Comparison of ENCODE assay signal across 15 cellular contexts in the genomic region with DNA sequence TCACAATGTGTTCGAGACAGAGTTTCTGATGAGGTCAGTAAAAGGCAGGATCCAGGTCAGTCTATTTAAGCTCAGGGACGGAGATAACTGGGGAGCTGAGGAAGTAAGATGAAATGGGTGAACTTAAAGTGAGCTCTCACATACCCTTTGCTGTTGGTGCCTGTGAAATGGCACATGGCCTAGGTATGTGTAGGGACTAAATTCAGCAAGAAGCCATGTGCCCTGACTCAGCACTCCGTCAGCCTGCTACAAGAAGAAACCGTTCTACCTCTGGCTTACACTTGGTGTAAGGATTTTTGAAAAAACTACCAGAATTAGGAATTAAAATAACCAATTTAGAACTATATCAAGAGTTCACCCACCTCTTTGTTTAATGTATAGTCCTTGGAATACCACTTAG. TPM values are rescaled to one million over a fixed set of nuclear protein-coding genes. Genes with fewer than 3 reads are reported as not detected.
DNase-seq lines count a peak whose midpoint lies in the region; ATAC-seq and TF ChIP-seq lines count a peak whose summit lies in the region.
"Had no signal": no experiment of that assay in that cellular context is flagged by ENCODE, and none has a peak within 500 bp of the region (broad histone marks: within the 10 kb centered on the region; RNA-seq: fewer than 3 reads in every experiment).

No MANE protein-coding gene starts in this region.

- H3K4me1 Mint-ChIP-seq in endothelial cell (ENCODE audit: unreplicated experiment): no peaks in the 10 kb centered on the region
- H3K4me1 Mint-ChIP-seq: CD8-positive, alpha-beta memory T cell had no signal

- no peaks in the 10 kb centered on the region for H3K27me3 Mint-ChIP-seq in endothelial cell (ENCODE audit: unreplicated experiment)

- peak; percentile 72 to 94 (median 90) for ATAC-seq in psoas muscle
- no peak for ATAC-seq in upper lobe of left lung (ENCODE audit: low FRiP score in 2 of 2)

- H3K36me3 Mint-ChIP-seq in endothelial cell (ENCODE audit: low read depth, unreplicated experiment): peaks cover 7% of the 10 kb centered on the region
- H3K36me3 Mint-ChIP-seq: CD8-positive, alpha-beta memory T cell had no signal

- H3F3A ChIP-seq in PC-9 (ENCODE audit: insufficient read depth, low read depth): no peaks in the 10 kb centered on the region

- DNase-seq in ELR (ENCODE audit: low read depth): peak; percentile 10
- no peak for DNase-seq in PC-9
- peak; percentile 2 for DNase-seq in fibroblast of mammary gland (ENCODE audit: low read depth)
- peak in 1 of 2 donors; percentile 64 for DNase-seq in psoas muscle
- no peak for DNase-seq in islet precursor cell
- DNase-seq in upper lobe of left lung: no peak
- DNase-seq in endothelial cell (ENCODE audit: low spot score): no peak
- DNase-seq: 8988T; AML-193; Caco-2; CD8-positive, alpha-beta memory T cell; DND-41; GF-D8; H7 had no signal

- H3K27ac ChIP-seq in PC-9 (no peak overlapping the region), psoas muscle (peak overlapping the region; percentile 79), upper lobe of left lung (no peak overlapping the region)
- H3K27ac ChIP-seq: BLaER1 had no signal

- no TSS peak for BruUV-seq in PC-9 (replicated peaks; lab: Mats Ljungman, UMichigan)

- H2AFZ ChIP-seq in PC-9: peak overlapping the region; percentile 64

- 25 to 52% (median 33%) methylated on average over 4 of the region's 4 CpGs for WGBS in psoas muscle, 3 donors
- 70 to 85% methylated on average over 4 of the region's 4 CpGs for WGBS in upper lobe of left lung, 2 donors

- TF ChIP-seq POLR2A in upper lobe of left lung (IDR thresholded peaks at IDR 0.05): no peak

- TF ChIP-seq EP300 in upper lobe of left lung (IDR thresholded peaks at IDR 0.05): no peak

- H3K4me3 Mint-ChIP-seq in endothelial cell (ENCODE audit: unreplicated experiment): no peak overlapping the region
- H3K4me3 Mint-ChIP-seq: CD8-positive, alpha-beta memory T cell had no signal

- CTCF ChIA-PET in PC-9 (lab: Charles Lee): no interaction called here

- H3K79me2 ChIP-seq in PC-9 (ENCODE audit: low read depth): no peaks in the 10 kb centered on the region

- H3K9me3 ChIP-seq in PC-9 (ENCODE audit: insufficient read depth, low read depth) (peaks cover 4% of the 10 kb centered on the region; the same call in 1 of the 2 replicates), psoas muscle (no peaks in the 10 kb centered on the region), upper lobe of left lung (no peaks in the 10 kb centered on the region)
- H3K9me3 ChIP-seq: Caco-2 had no signal

- H3K4me2 ChIP-seq in PC-9: no peak overlapping the region
- H3K4me2 ChIP-seq: BLaER1 had no signal

- H3K9me3 Mint-ChIP-seq in endothelial cell (ENCODE audit: unreplicated experiment): peaks cover 6% of the 10 kb centered on the region

- H3K4me3 ChIP-seq in PC-9 (no peak overlapping the region), fibroblast of mammary gland (ENCODE audit: control insufficient read depth, low read depth, low read length) (no peak overlapping the region), psoas muscle (peak overlapping the region; percentile 49), upper lobe of left lung (no peak overlapping the region)
- H3K4me3 ChIP-seq: BLaER1 had no signal

- no peaks in the 10 kb centered on the region for H3K36me3 ChIP-seq in PC-9 (ENCODE audit: low read depth)
- no peaks in the 10 kb centered on the region for H3K36me3 ChIP-seq in psoas muscle (ENCODE audit: insufficient read depth in 1 of 2, low read depth in 1 of 2)
- H3K36me3 ChIP-seq in upper lobe of left lung: no peaks in the 10 kb centered on the region
- H3K36me3 ChIP-seq: BLaER1 had no signal

- intact Hi-C loops in PC-9 (cut with micrococcal nuclease; ENCODE audit: unreplicated experiment) (no loop called here), psoas muscle (cut with DNase I) (no loop called here)

- H3K9me2 ChIP-seq in PC-9 (ENCODE audit: insufficient read depth): no peaks in the 10 kb centered on the region

- no peak overlapping the region for H3K27ac Mint-ChIP-seq in endothelial cell (ENCODE audit: unreplicated experiment)
- H3K27ac Mint-ChIP-seq: CD8-positive, alpha-beta memory T cell had no signal

- TF ChIP-seq CTCF in PC-9 (conservative IDR thresholded peaks at IDR 0.05) (no peak), fibroblast of mammary gland (conservative IDR thresholded peaks at IDR 0.05; ENCODE audit: control insufficient read depth, insufficient read depth, low read depth, low read length) (no peak), psoas muscle (IDR thresholded peaks at IDR 0.05) (no peak), upper lobe of left lung (IDR thresholded peaks at IDR 0.05) (no peak), endothelial cell (IDR thresholded peaks at IDR 0.05; ENCODE audit: unreplicated experiment) (no peak)

- POLR2A ChIA-PET in PC-9 (lab: Charles Lee; ENCODE audit: unreplicated experiment): no interaction called here

- no peaks in the 10 kb centered on the region for H4K20me1 ChIP-seq in PC-9 (ENCODE audit: insufficient read depth)
- H4K20me1 ChIP-seq: BLaER1 had no signal

- H3K27me3 ChIP-seq in PC-9 (ENCODE audit: insufficient read depth, low read depth) (no peaks in the 10 kb centered on the region), psoas muscle (ENCODE audit: insufficient read depth in 3 of 3, low read length in 2 of 3) (no peaks in the 10 kb centered on the region), upper lobe of left lung (no peaks in the 10 kb centered on the region)
- H3K27me3 ChIP-seq: BLaER1 had no signal

- H3K4me1 ChIP-seq in PC-9 (replicated peaks; ENCODE audit: insufficient read depth) (no peaks in the 10 kb centered on the region), psoas muscle (peaks cover 36% of the 10 kb centered on the region), upper lobe of left lung (no peaks in the 10 kb centered on the region)
- H3K4me1 ChIP-seq: BLaER1, Caco-2 had no signal

RNA-seq across cellular contexts. Expression of gene TRDN, which starts 41.1 kb away (rescaled TPM):
- total RNA-seq in PC-9 (2021) (not detected in 2 replicates), psoas muscle (1,000 to 10,000 TPM in 1 of 4 donors, 100 to 1,000 TPM in 3; 399 to 1,361 (median 722) TPM), upper lobe of left lung (under 1 TPM in 1 of 6 donors, not detected in 5; 0.20 TPM), endothelial cell (ENCODE audit: unreplicated experiment) (9.1 TPM)
- polyA plus RNA-seq in psoas muscle: 100 to 1,000 TPM in 2 of 3 donors, 10 to 100 TPM in 1; 79.7 to 388 (median 250) TPM
- total RNA-seq: Caco-2; CD8-positive, alpha-beta memory T cell had no signal
- polyA plus RNA-seq: CD8-positive, alpha-beta memory T cell had no signal

Comparison
In these comparisons a context has a peak if more than half of its experiments do, and no peak if none do; other contexts are left out.
1. DNase-seq: peak in ELR (single experiment) and fibroblast of mammary gland (single experiment); none in PC-9 (0 of 2), islet precursor cell (single experiment), upper lobe of left lung (0 of 2) and endothelial cell (single experiment).
2. ATAC-seq: peak in psoas muscle (4 of 4); none in upper lobe of left lung (0 of 2).
3. RNA of gene TRDN, which starts 41.1 kb away (total RNA-seq): 399 to 1,361 TPM in psoas muscle; 9.1 TPM in endothelial cell (single experiment), not detected in PC-9 and 0.20 TPM in upper lobe of left lung; every median in the first group is over 10 times any median in the second.